Comparison of ENCODE assay signal across 26 cellular contexts in the genomic region with DNA sequence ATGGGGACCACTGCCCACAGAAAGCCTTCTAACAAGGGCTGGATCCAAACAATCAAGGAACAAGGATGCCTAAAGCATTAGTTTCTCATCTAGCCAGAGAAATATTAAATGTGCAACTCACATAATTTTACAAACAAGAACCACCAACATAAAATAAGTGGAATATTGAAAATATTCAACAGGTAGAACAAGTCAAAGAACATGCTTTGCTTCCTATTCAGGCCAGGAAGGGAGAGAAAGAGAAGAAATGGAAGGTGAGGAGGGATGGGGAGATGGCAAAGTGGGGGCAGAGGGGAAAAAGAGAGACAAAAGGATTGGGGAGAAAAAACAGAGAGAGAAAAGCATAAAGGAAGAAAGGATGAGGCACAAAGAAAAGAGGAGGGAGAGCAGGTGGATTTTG.
DNase-seq lines count a peak whose midpoint lies in the region; ATAC-seq and TF ChIP-seq lines count a peak whose summit lies in the region.
"Had no signal": no experiment of that assay in that cellular context is flagged by ENCODE, and none has a peak within 500 bp of the region (broad histone marks: within the 10 kb centered on the region; RNA-seq: fewer than 3 reads in every experiment).

No MANE protein-coding gene starts in this region.

- CTCF ChIA-PET in activated naive CD4-positive, alpha-beta T cell treated with anti-CD3 and anti-CD28 coated beads for 36 hours (lab: Charles Lee) = interaction anchor here (0.8 to 2.1 kb wide), 5 partner anchors 8 to 436 kb away, joined by 3 to 7 read pairs (median 4); no protein-coding TSS in a partner anchor

- peaks cover 1% of the 10 kb centered on the region for H3K36me3 Mint-ChIP-seq in activated naive CD8-positive, alpha-beta T cell treated with anti-CD3 and anti-CD28 coated beads, Interleukin-2, amount 10 ng/mL, durations not matched to agents 7 days and 5 days
- no peaks in the 10 kb centered on the region for H3K36me3 Mint-ChIP-seq in activated naive CD8-positive, alpha-beta T cell treated with anti-CD3 and anti-CD28 coated beads for 36 hours
- H3K36me3 Mint-ChIP-seq in endodermal cell (ENCODE audit: low read depth) (no peaks in the 10 kb centered on the region), natural killer cell (no peaks in the 10 kb centered on the region)
- no peaks in the 10 kb centered on the region for H3K36me3 Mint-ChIP-seq in activated T-helper 17 cell treated with anti-CD3 and anti-CD28 coated beads, Interleukin-2, amount 50 U/mL, for 72 hours (ENCODE audit: low read depth)
- no peaks in the 10 kb centered on the region for H3K36me3 Mint-ChIP-seq in activated naive CD4-positive, alpha-beta T cell treated with anti-CD3 and anti-CD28 coated beads for 36 hours (ENCODE audit: low read depth)
- H3K36me3 Mint-ChIP-seq: brain had no signal

- H3K27ac ChIP-seq in endodermal cell (ENCODE audit: low read depth, low read length) = no peak overlapping the region
- H3K27ac ChIP-seq: 22Rv1, neutrophil had no signal

- peak overlapping the region; percentile 4 for H3K27ac Mint-ChIP-seq in activated naive CD8-positive, alpha-beta T cell treated with anti-CD3 and anti-CD28 coated beads, Interleukin-2, amount 10 ng/mL, durations not matched to agents 7 days and 5 days
- H3K27ac Mint-ChIP-seq in activated naive CD8-positive, alpha-beta T cell treated with anti-CD3 and anti-CD28 coated beads for 36 hours = no peak overlapping the region
- H3K27ac Mint-ChIP-seq in endodermal cell = no peak overlapping the region
- H3K27ac Mint-ChIP-seq in natural killer cell = peak overlapping the region; percentile 73 to 80
- H3K27ac Mint-ChIP-seq in activated T-helper 17 cell treated with anti-CD3 and anti-CD28 coated beads, Interleukin-2, amount 50 U/mL, for 72 hours = no peak overlapping the region
- no peak overlapping the region for H3K27ac Mint-ChIP-seq in activated naive CD4-positive, alpha-beta T cell treated with anti-CD3 and anti-CD28 coated beads for 36 hours

- POLR2A ChIA-PET in activated naive CD8-positive, alpha-beta T cell treated with anti-CD3 and anti-CD28 coated beads, Interleukin-2, amount 10 ng/mL, durations not matched to agents 7 days and 5 days (lab: Charles Lee) = no interaction called here

- no peaks in the 10 kb centered on the region for H3K27me3 ChIP-seq in endodermal cell (ENCODE audit: control insufficient read depth, insufficient read depth, low read length, poor library complexity, severe bottlenecking)
- H3K27me3 ChIP-seq: neutrophil, stomach, tibial nerve had no signal

- H3K4me1 ChIP-seq in endodermal cell (ENCODE audit: control insufficient read depth, insufficient read depth, low read length) = no peaks in the 10 kb centered on the region

- DNase-seq in activated naive CD8-positive, alpha-beta T cell treated with anti-CD3 and anti-CD28 coated beads, Interleukin-2, amount 10 ng/mL, durations not matched to agents 7 days and 5 days = no peak
- DNase-seq in activated naive CD8-positive, alpha-beta T cell treated with anti-CD3 and anti-CD28 coated beads for 36 hours = no peak
- peak; percentile 14 for DNase-seq in endodermal cell
- no peak for DNase-seq in natural killer cell
- DNase-seq in activated CD8-positive, alpha-beta memory T cell treated with anti-CD3 and anti-CD28 coated beads, Interleukin-2, amount 50 U/mL, for 4 hours = no peak
- no peak for DNase-seq in activated effector memory CD4-positive, alpha-beta T cell treated with anti-CD3 and anti-CD28 coated beads, Interleukin-2, amount 50 U/mL, for 16 hours
- DNase-seq in activated naive CD4-positive, alpha-beta T cell treated with anti-CD3 and anti-CD28 coated beads for 36 hours = no peak
- DNase-seq: activated CD4-positive, alpha-beta T cell treated with anti-CD3 and anti-CD28 coated beads, Interleukin-2, amount 50 U/mL, for 1 hour; activated CD4-positive, CD25-positive, alpha-beta regulatory T cell; activated naive CD4-positive, alpha-beta T cell; activated T-cell treated with anti-CD3 and anti-CD28 coated beads, Interleukin-2, amount 50 U/mL, for 4 hours; DMS79; effector CD4-positive, alpha-beta T cell; GDM1; NCI-H1694 treated with DMSO at 0.1 percent for 48 hours; NCI-H510A; OCI-M1; stimulated activated CD4-positive, alpha-beta T cell treated with anti-CD3 and anti-CD28 coated beads, Interleukin-1b, Interleukin-23, amount 100 ng/mL, for 48 hours; stomach; T-helper 1 cell had no signal

- H3K36me3 ChIP-seq in endodermal cell (ENCODE audit: control insufficient read depth, insufficient read depth, low read length) = no peaks in the 10 kb centered on the region
- H3K36me3 ChIP-seq: neutrophil, stomach, tibial nerve had no signal

- H3K4me3 ChIP-seq in endodermal cell (ENCODE audit: low read length) = no peak overlapping the region
- H3K4me3 ChIP-seq: stomach, tibial nerve had no signal

- peaks cover 5% of the 10 kb centered on the region for H3K27me3 Mint-ChIP-seq in activated naive CD8-positive, alpha-beta T cell treated with anti-CD3 and anti-CD28 coated beads, Interleukin-2, amount 10 ng/mL, durations not matched to agents 7 days and 5 days
- peaks cover 5% of the 10 kb centered on the region for H3K27me3 Mint-ChIP-seq in activated naive CD8-positive, alpha-beta T cell treated with anti-CD3 and anti-CD28 coated beads for 36 hours
- H3K27me3 Mint-ChIP-seq in endodermal cell (ENCODE audit: insufficient read depth) (no peaks in the 10 kb centered on the region), natural killer cell (ENCODE audit: low read depth in 2 of 2) (no peaks in the 10 kb centered on the region)
- H3K27me3 Mint-ChIP-seq in activated T-helper 17 cell treated with anti-CD3 and anti-CD28 coated beads, Interleukin-2, amount 50 U/mL, for 72 hours = peaks cover 6% of the 10 kb centered on the region
- H3K27me3 Mint-ChIP-seq in activated naive CD4-positive, alpha-beta T cell treated with anti-CD3 and anti-CD28 coated beads for 36 hours (ENCODE audit: low read depth) = peaks cover 7% of the 10 kb centered on the region
- H3K27me3 Mint-ChIP-seq: brain had no signal

- H3K9me3 Mint-ChIP-seq in activated naive CD8-positive, alpha-beta T cell treated with anti-CD3 and anti-CD28 coated beads, Interleukin-2, amount 10 ng/mL, durations not matched to agents 7 days and 5 days = no peaks in the 10 kb centered on the region
- no peaks in the 10 kb centered on the region for H3K9me3 Mint-ChIP-seq in activated naive CD8-positive, alpha-beta T cell treated with anti-CD3 and anti-CD28 coated beads for 36 hours
- H3K9me3 Mint-ChIP-seq in endodermal cell = no peaks in the 10 kb centered on the region
- no peaks in the 10 kb centered on the region for H3K9me3 Mint-ChIP-seq in natural killer cell
- H3K9me3 Mint-ChIP-seq in activated T-helper 17 cell treated with anti-CD3 and anti-CD28 coated beads, Interleukin-2, amount 50 U/mL, for 72 hours = no peaks in the 10 kb centered on the region
- H3K9me3 Mint-ChIP-seq in activated naive CD4-positive, alpha-beta T cell treated with anti-CD3 and anti-CD28 coated beads for 36 hours = no peaks in the 10 kb centered on the region
- H3K9me3 Mint-ChIP-seq: activated T-cell treated with anti-CD3 and anti-CD28 coated beads, Interleukin-2, amount 50 U/mL, for 4 hours had no signal

- no peak overlapping the region for H3K4me3 Mint-ChIP-seq in activated naive CD8-positive, alpha-beta T cell treated with anti-CD3 and anti-CD28 coated beads, Interleukin-2, amount 10 ng/mL, durations not matched to agents 7 days and 5 days
- H3K4me3 Mint-ChIP-seq in activated naive CD8-positive, alpha-beta T cell treated with anti-CD3 and anti-CD28 coated beads for 36 hours = no peak overlapping the region
- H3K4me3 Mint-ChIP-seq in endodermal cell (no peak overlapping the region), natural killer cell (peak overlapping the region; percentile 74)
- H3K4me3 Mint-ChIP-seq in activated T-helper 17 cell treated with anti-CD3 and anti-CD28 coated beads, Interleukin-2, amount 50 U/mL, for 72 hours = no peak overlapping the region
- H3K4me3 Mint-ChIP-seq in activated naive CD4-positive, alpha-beta T cell treated with anti-CD3 and anti-CD28 coated beads for 36 hours = no peak overlapping the region
- H3K4me3 Mint-ChIP-seq: activated T-cell treated with anti-CD3 and anti-CD28 coated beads, Interleukin-2, amount 50 U/mL, for 4 hours; brain had no signal

- intact Hi-C loops in natural killer cell (cut with micrococcal nuclease) = loop anchor here (10.0 kb wide), 3 partner anchors 225 to 285 kb away; a partner anchor contains a TSS
- intact Hi-C loops in activated naive CD4-positive, alpha-beta T cell treated with anti-CD3 and anti-CD28 coated beads for 36 hours (cut with micrococcal nuclease) = loop anchor here (10.0 kb wide), 1 partner anchor 1325 kb away; a partner anchor contains a TSS

- peaks cover 34% of the 10 kb centered on the region for H3K4me1 Mint-ChIP-seq in activated naive CD8-positive, alpha-beta T cell treated with anti-CD3 and anti-CD28 coated beads, Interleukin-2, amount 10 ng/mL, durations not matched to agents 7 days and 5 days
- peaks cover 28% of the 10 kb centered on the region for H3K4me1 Mint-ChIP-seq in activated naive CD8-positive, alpha-beta T cell treated with anti-CD3 and anti-CD28 coated beads for 36 hours
- H3K4me1 Mint-ChIP-seq in endodermal cell = peaks cover 10% of the 10 kb centered on the region
- peaks cover 39 to 51% of the 10 kb centered on the region in 2 donors for H3K4me1 Mint-ChIP-seq in natural killer cell
- peaks cover 5% of the 10 kb centered on the region for H3K4me1 Mint-ChIP-seq in activated T-helper 17 cell treated with anti-CD3 and anti-CD28 coated beads, Interleukin-2, amount 50 U/mL, for 72 hours
- H3K4me1 Mint-ChIP-seq in activated naive CD4-positive, alpha-beta T cell treated with anti-CD3 and anti-CD28 coated beads for 36 hours (ENCODE audit: low read depth) = peaks cover 5% of the 10 kb centered on the region

- TF ChIP-seq CTCF in endodermal cell (conservative IDR thresholded peaks at IDR 0.05) (no peak), natural killer cell (IDR thresholded peaks at IDR 0.05) (no peak)

- no peaks in the 10 kb centered on the region for H3K9me3 ChIP-seq in endodermal cell (ENCODE audit: control insufficient read depth, low read length)
- H3K9me3 ChIP-seq: neutrophil, stomach, tibial nerve had no signal

- H3K9ac ChIP-seq in endodermal cell (ENCODE audit: extremely low read depth, low read length, poor library complexity, severe bottlenecking) = no peak overlapping the region

- ATAC-seq in activated naive CD8-positive, alpha-beta T cell treated with anti-CD3 and anti-CD28 coated beads, Interleukin-2, amount 10 ng/mL, durations not matched to agents 7 days and 5 days (ENCODE audit: low read depth) = no peak
- ATAC-seq in natural killer cell = no peak
- no peak for ATAC-seq in activated T-helper 17 cell treated with anti-CD3 and anti-CD28 coated beads, Interleukin-2, amount 50 U/mL, for 72 hours (replicated peaks)
- ATAC-seq: activated T-cell treated with anti-CD3 and anti-CD28 coated beads, Interleukin-2, amount 50 U/mL, for 4 hours; HCT116 had no signal

Comparison
In these comparisons a context has a peak if more than half of its experiments do, and no peak if none do; other contexts are left out.
1. H3K27ac Mint-ChIP-seq: peak in activated naive CD8-positive, alpha-beta T cell treated with anti-CD3 and anti-CD28 coated beads, Interleukin-2, amount 10 ng/mL, durations not matched to agents 7 days and 5 days (single experiment) and natural killer cell (2 of 2); none in activated naive CD8-positive, alpha-beta T cell treated with anti-CD3 and anti-CD28 coated beads for 36 hours (single experiment), endodermal cell (single experiment), activated T-helper 17 cell treated with anti-CD3 and anti-CD28 coated beads, Interleukin-2, amount 50 U/mL, for 72 hours (single experiment) and activated naive CD4-positive, alpha-beta T cell treated with anti-CD3 and anti-CD28 coated beads for 36 hours (single experiment).